In genomic region chr1:157291083-157291482, GRCh38 we compare ENCODE assay signal across 24 cellular contexts.
"Had no signal": no experiment of that assay in that cellular context is flagged by ENCODE, and none has a peak within 500 bp of the region (broad histone marks: within the 10 kb centered on the region; RNA-seq: fewer than 3 reads in every experiment).

No MANE protein-coding gene starts in this region.

- FAIRE-seq: colon, endothelial cell of umbilical vein, frontal cortex, keratinocyte had no signal

- H2AFZ ChIP-seq: hepatocyte had no signal

- H3K27me3 ChIP-seq: foreskin keratinocyte, heart left ventricle, hepatocyte had no signal

- H3K4me3 Mint-ChIP-seq: immature natural killer cell, mesothelial cell of epicardium, naive B cell had no signal

- ATAC-seq: foreskin keratinocyte, gastroesophageal sphincter, heart left ventricle, left cardiac atrium, left lung, left ventricle myocardium superior, lower lobe of right lung, mucosa of descending colon had no signal

- H3K27ac Mint-ChIP-seq: immature natural killer cell, mesothelial cell of epicardium, naive B cell had no signal

- H3K9me3 ChIP-seq: esophagus muscularis mucosa, heart left ventricle, left lung, lower lobe of right lung, mucosa of descending colon had no signal

- H3K9me3 Mint-ChIP-seq: immature natural killer cell, mesothelial cell of epicardium, naive B cell had no signal

- H3K4me3 ChIP-seq: coronary artery, dorsolateral prefrontal cortex, esophagus muscularis mucosa, gastroesophageal sphincter, heart left ventricle, hepatocyte, left lung, lower lobe of right lung, mucosa of descending colon had no signal

- DNase-seq: dermis blood vessel endothelial cell; dorsolateral prefrontal cortex; effector CD4-positive, alpha-beta T cell; effector memory CD4-positive, alpha-beta T cell; foreskin keratinocyte; heart left ventricle; hypothalamus; immature natural killer cell; left cardiac atrium; left lung; left ventricle myocardium superior; lower lobe of right lung; mesenchymal stem cell; mucosa of descending colon; naive B cell had no signal

- H3K27ac ChIP-seq: coronary artery, dorsolateral prefrontal cortex, esophagus muscularis mucosa, foreskin keratinocyte, gastroesophageal sphincter, heart left ventricle, hepatocyte, left lung, lower lobe of right lung had no signal

- H3K36me3 ChIP-seq: esophagus muscularis mucosa, gastroesophageal sphincter, heart left ventricle, left lung, lower lobe of right lung had no signal

- H3K4me1 Mint-ChIP-seq: immature natural killer cell had no signal

- H3K4me1 ChIP-seq: esophagus muscularis mucosa, foreskin keratinocyte, gastroesophageal sphincter, heart left ventricle, left lung, lower lobe of right lung had no signal

- H3K4me2 ChIP-seq: hepatocyte had no signal

- H3K79me2 ChIP-seq: hepatocyte had no signal

- H3K36me3 Mint-ChIP-seq: immature natural killer cell, mesothelial cell of epicardium, naive B cell had no signal
